8 cellular contexts compared by ENCODE assay signal in genomic region chr3:42443819-42444436, GRCh38. TPM values are rescaled to one million over a fixed set of nuclear protein-coding genes. Genes with fewer than 3 reads are reported as not detected.
DNase-seq lines count a peak whose midpoint lies in the region; ATAC-seq and TF ChIP-seq lines count a peak whose summit lies in the region.

No MANE protein-coding gene starts in this region.

- ATAC-seq in HG03342 (IDR thresholded peaks at IDR 0.05; ENCODE audit: unreplicated experiment) (peak; percentile 73), right lobe of liver (peak; percentile 98 to 99 (median 98))

- CTCF ChIA-PET in activated CD4-positive, alpha-beta T cell treated with anti-CD3 and anti-CD28 coated beads, Interleukin-2, amount 10 ng/mL, durations not matched to agents 7 days and 5 days (lab: Charles Lee) = interaction anchor here (0.7 to 2.8 kb wide), 4 partner anchors 9 to 319 kb away, joined by 3 to 14 read pairs (median 3); no protein-coding TSS in a partner anchor

- TF ChIP-seq CTCF in coronary artery (IDR thresholded peaks at IDR 0.05) = peak; percentile 92
- TF ChIP-seq CTCF in right lobe of liver (IDR thresholded peaks at IDR 0.05) = peak; percentile 91 to 99 (median 99)

- H3K4me3 ChIP-seq in coronary artery = no peak overlapping the region
- H3K4me3 ChIP-seq in right lobe of liver = no peak overlapping the region

- no peaks in the 10 kb centered on the region for H3K36me3 Mint-ChIP-seq in activated CD4-positive, alpha-beta T cell treated with anti-CD3 and anti-CD28 coated beads, Interleukin-2, amount 10 ng/mL, durations not matched to agents 7 days and 5 days (ENCODE audit: low read depth)

- H3K4me1 ChIP-seq in right lobe of liver = no peaks in the 10 kb centered on the region

- intact Hi-C loops in right lobe of liver (cut with DNase I) = loop anchor here in 1 of 2 donors (5.0 kb wide), 1 partner anchor 212 kb away; no protein-coding TSS in a partner anchor

- no peaks in the 10 kb centered on the region for H3K36me3 ChIP-seq in right lobe of liver

- H3K9me3 Mint-ChIP-seq in activated CD4-positive, alpha-beta T cell treated with anti-CD3 and anti-CD28 coated beads, Interleukin-2, amount 10 ng/mL, durations not matched to agents 7 days and 5 days = no peaks in the 10 kb centered on the region

- TF ChIP-seq POLR2A in right lobe of liver (IDR thresholded peaks at IDR 0.05) = no peak

- H3K4me3 Mint-ChIP-seq in activated CD4-positive, alpha-beta T cell treated with anti-CD3 and anti-CD28 coated beads, Interleukin-2, amount 10 ng/mL, durations not matched to agents 7 days and 5 days = no peak overlapping the region

- POLR2A ChIA-PET in activated CD4-positive, alpha-beta T cell treated with anti-CD3 and anti-CD28 coated beads, Interleukin-2, amount 10 ng/mL, durations not matched to agents 7 days and 5 days (lab: Charles Lee) = no interaction called here

- no peak overlapping the region for H3K27ac Mint-ChIP-seq in activated CD4-positive, alpha-beta T cell treated with anti-CD3 and anti-CD28 coated beads, Interleukin-2, amount 10 ng/mL, durations not matched to agents 7 days and 5 days

- peaks cover 12% of the 10 kb centered on the region for H3K27me3 Mint-ChIP-seq in activated CD4-positive, alpha-beta T cell treated with anti-CD3 and anti-CD28 coated beads, Interleukin-2, amount 10 ng/mL, durations not matched to agents 7 days and 5 days

- 18% methylated on average over 9 of the region's 9 CpGs for WGBS in right lobe of liver (ENCODE audit: insufficient coverage, low coverage, low lambda C conversion rate, missing lambda C conversion rate)

- peak; percentile 52 for DNase-seq in NCI-H2196 (lab: John Stamatoyannopoulos, UW; ENCODE audit: unreplicated experiment)
- no peak for DNase-seq in NCI-H2196 treated with DMSO at 0.1 percent for 48 hours (lab: John Stamatoyannopoulos, UW; ENCODE audit: unreplicated experiment)
- DNase-seq in NCI-H69 (lab: John Stamatoyannopoulos, UW) = peak; percentile 70
- peak; percentile 80 for DNase-seq in activated CD4-positive, alpha-beta T cell treated with anti-CD3 and anti-CD28 coated beads, Interleukin-2, amount 10 ng/mL, durations not matched to agents 7 days and 5 days
- DNase-seq in coronary artery (ENCODE audit: low spot score) = peak; percentile 84
- peak; percentile 82 to 88 (median 86) for DNase-seq in right lobe of liver
- DNase-seq in stimulated activated CD4-positive, alpha-beta T cell treated with anti-CD3 and anti-CD28 coated beads, TNF-alpha, amount 100 ng/mL, for 24 hours (ENCODE audit: low read depth in 3 of 3) = peak; percentile 61 to 80 (median 70)

- H3K27me3 ChIP-seq in right lobe of liver = no peaks in the 10 kb centered on the region

- H3K27ac ChIP-seq in coronary artery = no peak overlapping the region
- H3K27ac ChIP-seq in right lobe of liver = no peak overlapping the region

- H3K4me1 Mint-ChIP-seq in activated CD4-positive, alpha-beta T cell treated with anti-CD3 and anti-CD28 coated beads, Interleukin-2, amount 10 ng/mL, durations not matched to agents 7 days and 5 days = no peaks in the 10 kb centered on the region

- H3K9me3 ChIP-seq in right lobe of liver = no peaks in the 10 kb centered on the region

RNA-seq across cellular contexts. Expression of gene LYZL4, which starts 33.5 kb away (rescaled TPM):
- not detected for total RNA-seq in activated CD4-positive, alpha-beta T cell treated with anti-CD3 and anti-CD28 coated beads, Interleukin-2, amount 10 ng/mL, durations not matched to agents 7 days and 5 days
- total RNA-seq in right lobe of liver = not detected

RNA-seq across cellular contexts. Expression of gene VIPR1, which starts 58.5 kb away (rescaled TPM):
- total RNA-seq in activated CD4-positive, alpha-beta T cell treated with anti-CD3 and anti-CD28 coated beads, Interleukin-2, amount 10 ng/mL, durations not matched to agents 7 days and 5 days = 10 to 100 TPM; 19.9 to 21.3 TPM
- total RNA-seq in right lobe of liver = 10 to 100 TPM in 5 of 6 experiments, 1 to 10 TPM in 1; 1.9 to 34.5 (median 18.2) TPM
